8 cellular contexts compared by ENCODE assay signal in the genomic region with DNA sequence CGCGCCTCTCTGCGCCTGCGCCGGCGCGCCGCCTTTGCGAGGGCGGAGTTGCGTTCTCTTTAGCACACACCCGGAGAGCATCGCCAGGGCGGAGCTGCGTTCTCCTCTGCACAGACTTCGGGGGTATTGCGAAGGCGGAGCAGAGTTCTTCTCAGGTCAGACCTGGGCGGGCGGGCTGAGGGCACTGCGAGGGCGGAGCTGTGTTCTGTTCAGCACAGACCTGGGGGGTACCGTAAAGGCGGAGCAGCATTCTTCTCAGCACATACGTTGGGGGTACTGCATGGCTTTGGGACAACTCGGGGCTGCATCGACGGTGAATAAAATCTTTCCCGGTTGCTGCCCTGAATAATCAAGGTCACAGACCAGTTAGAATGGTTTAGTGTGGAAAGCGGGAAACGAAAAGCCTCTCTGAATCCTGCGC. TPM values are rescaled to one million over a fixed set of nuclear protein-coding genes. Genes with fewer than 3 reads are reported as not detected.
DNase-seq lines count a peak whose midpoint lies in the region; ATAC-seq and TF ChIP-seq lines count a peak whose summit lies in the region.
"Not testable (repeated sequence)": the region's sequence is repeated elsewhere in the genome, so short reads cannot be mapped to it uniquely, and the experiment has no call there.

No MANE protein-coding gene starts in this region.

- H3K4me1 ChIP-seq in right cardiac atrium (ENCODE audit: control insufficient read depth, insufficient read depth, low read length); spleen: not testable (repeated sequence)

- H3K4me3 Mint-ChIP-seq in activated CD4-positive, alpha-beta memory T cell treated with anti-CD3 and anti-CD28 coated beads for 36 hours; activated naive CD4-positive, alpha-beta T cell treated with anti-CD3 and anti-CD28 coated beads for 36 hours: not testable (repeated sequence)
- H3K4me3 Mint-ChIP-seq in memory B cell, result peak overlapping the region; percentile 24

- not testable (repeated sequence) for H3K27me3 Mint-ChIP-seq in activated CD4-positive, alpha-beta memory T cell treated with anti-CD3 and anti-CD28 coated beads for 36 hours; activated naive CD4-positive, alpha-beta T cell treated with anti-CD3 and anti-CD28 coated beads for 36 hours (ENCODE audit: low read depth); memory B cell

- not testable (repeated sequence) for H3K36me3 Mint-ChIP-seq in activated CD4-positive, alpha-beta memory T cell treated with anti-CD3 and anti-CD28 coated beads for 36 hours; activated naive CD4-positive, alpha-beta T cell treated with anti-CD3 and anti-CD28 coated beads for 36 hours (ENCODE audit: low read depth); memory B cell

- not testable (repeated sequence) for H3K27ac Mint-ChIP-seq in activated CD4-positive, alpha-beta memory T cell treated with anti-CD3 and anti-CD28 coated beads for 36 hours; activated naive CD4-positive, alpha-beta T cell treated with anti-CD3 and anti-CD28 coated beads for 36 hours; memory B cell

- TF ChIP-seq POLR2A in spleen (IDR thresholded peaks at IDR 0.05), result not testable (repeated sequence)

- not testable (repeated sequence) for TF ChIP-seq CTCF in WERI-Rb-1 (IDR thresholded peaks at IDR 0.05; ENCODE audit: low read depth, low read length); fibroblast of villous mesenchyme (IDR thresholded peaks at IDR 0.05; ENCODE audit: insufficient read depth, low read depth, low read length); spleen (IDR thresholded peaks at IDR 0.05 in 8 of 11, conservative IDR thresholded peaks at IDR 0.05 in 3 of 11)

- H3K4me3 ChIP-seq in GM08714 (ENCODE audit: low read length), result peak overlapping the region; percentile 48; the same call in 1 of the 2 replicates
- H3K4me3 ChIP-seq in WERI-Rb-1 (ENCODE audit: low read depth, low read length); right cardiac atrium (ENCODE audit: low read length); spleen: not testable (repeated sequence)
- peak overlapping the region; percentile 52 for H3K4me3 ChIP-seq in fibroblast of villous mesenchyme (ENCODE audit: low read depth, low read length)

- H3K4me1 Mint-ChIP-seq in activated CD4-positive, alpha-beta memory T cell treated with anti-CD3 and anti-CD28 coated beads for 36 hours (ENCODE audit: low read depth); activated naive CD4-positive, alpha-beta T cell treated with anti-CD3 and anti-CD28 coated beads for 36 hours (ENCODE audit: low read depth); memory B cell: not testable (repeated sequence)

- not testable (repeated sequence) for H3K27me3 ChIP-seq in WERI-Rb-1 (ENCODE audit: insufficient read depth, low read depth, severe bottlenecking); right cardiac atrium (ENCODE audit: control insufficient read depth, insufficient read depth); spleen (replicated peaks in 1 of 7)

- WGBS in right cardiac atrium, result 70% methylated on average over 20 of the region's 32 CpGs
- 60 to 83% (median 80%) methylated on average over 1 to 27 of the region's 32 CpGs; no CpG with 5 or more reads in 1 of the 5 donors for WGBS in spleen, 5 donors

- H3K36me3 ChIP-seq in WERI-Rb-1, spleen: not testable (repeated sequence)

- not testable (repeated sequence) for H3K27ac ChIP-seq in WERI-Rb-1; right cardiac atrium (ENCODE audit: low read length); spleen

- not testable (repeated sequence) for H3K9me3 ChIP-seq in WERI-Rb-1 (ENCODE audit: severe bottlenecking); right cardiac atrium (ENCODE audit: control insufficient read depth, low read length); spleen

- CTCF ChIA-PET in activated CD4-positive, alpha-beta memory T cell treated with anti-CD3 and anti-CD28 coated beads for 36 hours (lab: Charles Lee); activated naive CD4-positive, alpha-beta T cell treated with anti-CD3 and anti-CD28 coated beads for 36 hours (lab: Charles Lee): not testable (repeated sequence)

- peak; percentile 60 for DNase-seq in WERI-Rb-1
- DNase-seq in activated CD4-positive, alpha-beta memory T cell treated with anti-CD3 and anti-CD28 coated beads for 36 hours, result peak; percentile 40
- DNase-seq in activated naive CD4-positive, alpha-beta T cell treated with anti-CD3 and anti-CD28 coated beads for 36 hours, result peak; percentile 19
- not testable (repeated sequence) for DNase-seq in fibroblast of villous mesenchyme (ENCODE audit: low read depth); memory B cell (ENCODE audit: low spot score in 2 of 2)
- peak in 2 of 3 donors; percentile 17 to 30 for DNase-seq in right cardiac atrium
- DNase-seq in spleen, result peak; percentile 74

- peak in 1 of 2 donors; percentile 47 for ATAC-seq in right cardiac atrium
- ATAC-seq in memory B cell (ENCODE audit: low read depth), result not testable (repeated sequence)

- POLR2A ChIA-PET in activated CD4-positive, alpha-beta memory T cell treated with anti-CD3 and anti-CD28 coated beads for 36 hours (lab: Charles Lee), result not testable (repeated sequence)

- H3K9me3 Mint-ChIP-seq in activated CD4-positive, alpha-beta memory T cell treated with anti-CD3 and anti-CD28 coated beads for 36 hours; activated naive CD4-positive, alpha-beta T cell treated with anti-CD3 and anti-CD28 coated beads for 36 hours; memory B cell: not testable (repeated sequence)

- intact Hi-C loops in activated CD4-positive, alpha-beta memory T cell treated with anti-CD3 and anti-CD28 coated beads for 36 hours (cut with micrococcal nuclease); activated naive CD4-positive, alpha-beta T cell treated with anti-CD3 and anti-CD28 coated beads for 36 hours (cut with micrococcal nuclease); right cardiac atrium (cut with DNase I); spleen (cut with DNase I; ENCODE audit: low total_unique reads): not testable (repeated sequence)

RNA-seq across cellular contexts. Expression of a gene that starts 39.0 kb away (rescaled TPM):
- 1 to 10 TPM; 4.2 to 4.3 TPM for total RNA-seq in activated CD4-positive, alpha-beta memory T cell treated with anti-CD3 and anti-CD28 coated beads for 36 hours
- total RNA-seq in activated naive CD4-positive, alpha-beta T cell treated with anti-CD3 and anti-CD28 coated beads for 36 hours, result 1 to 10 TPM; 3.0 to 3.5 TPM
- 3.9 and 7.8 TPM in 2 replicates for total RNA-seq in fibroblast of villous mesenchyme
- total RNA-seq in right cardiac atrium, result 1 to 10 TPM; 2.6 to 3.8 (median 2.7) TPM
- 2.9 TPM for polyA plus RNA-seq in right cardiac atrium
- total RNA-seq in spleen, result 10 to 100 TPM in 6 of 7 donors, 1 to 10 TPM in 1; 10.0 to 23.1 (median 12.3) TPM
- polyA plus RNA-seq in spleen, result 10 to 100 TPM in 1 of 3 donors, 1 to 10 TPM in 2; 7.2 to 11.7 (median 9.9) TPM
